In the genomic region with DNA sequence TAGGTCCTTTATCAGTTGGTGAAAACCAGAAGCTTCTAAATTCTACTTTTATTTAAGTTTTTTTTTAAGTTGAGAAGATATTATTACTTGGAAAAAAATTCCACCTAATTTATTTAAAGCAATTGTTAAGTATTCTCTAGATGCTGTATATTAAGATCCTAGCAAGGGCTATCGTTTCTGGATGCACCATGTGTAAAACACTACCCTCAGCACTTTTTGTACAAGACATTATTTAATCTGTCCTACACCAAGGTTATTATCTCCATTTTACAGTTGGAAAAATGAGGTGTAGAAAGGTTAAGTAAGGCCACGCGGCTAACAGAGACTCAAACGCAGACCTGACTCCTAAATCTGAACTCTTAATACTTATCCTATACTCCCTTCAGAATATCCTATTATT, we compare ENCODE assay signal across 27 cellular contexts.
"Had no signal": no experiment of that assay in that cellular context is flagged by ENCODE, and none has a peak within 500 bp of the region (broad histone marks: within the 10 kb centered on the region; RNA-seq: fewer than 3 reads in every experiment).

No MANE protein-coding gene starts in this region.

- H3K4me3 ChIP-seq: ovary, psoas muscle, skin epidermis, smooth muscle cell, spleen, suprapubic skin, testis, tibial artery, transverse colon, upper lobe of right lung, uterus had no signal

- H2AFZ ChIP-seq: parathyroid adenoma had no signal

- H3K27me3 ChIP-seq: ovary, spleen, suprapubic skin, testis, tibial artery, transverse colon, upper lobe of right lung, uterus had no signal

- H3K27ac ChIP-seq: ovary, parathyroid adenoma, psoas muscle, skin epidermis, spleen, suprapubic skin, testis, tibial artery, transverse colon, upper lobe of right lung, uterus had no signal

- H3K36me3 ChIP-seq: ovary, tibial artery, transverse colon, upper lobe of right lung, uterus had no signal

- H3K79me2 ChIP-seq: parathyroid adenoma had no signal

- DNase-seq: naive thymus-derived CD8-positive, alpha-beta T cell; nephron progenitor cell; occipital lobe; ovary; psoas muscle; right cardiac atrium; spleen; stimulated activated CD4-positive, alpha-beta T cell treated with anti-CD3 and anti-CD28 coated beads, Interleukin-12 subunit alpha, Interleukin-12 subunit beta, amount 100 ng/mL, for 4 hours; stimulated activated CD4-positive, alpha-beta T cell treated with anti-CD3 and anti-CD28 coated beads, Interleukin-1b, Interleukin-23, amount 100 ng/mL, for 48 hours; stimulated activated CD4-positive, alpha-beta T cell treated with anti-CD3 and anti-CD28 coated beads, Interleukin-4, amount 100 ng/mL, for 1 hour; stimulated activated CD4-positive, alpha-beta T cell treated with anti-CD3 and anti-CD28 coated beads, Interleukin-4, amount 100 ng/mL, for 4 hours; stimulated activated CD8-positive, alpha-beta memory T cell treated with anti-CD3 and anti-CD28 coated beads, Interleukin-4, amount 100 ng/mL, for 48 hours; stimulated activated naive CD4-positive, alpha-beta T cell; stimulated activated naive CD8-positive, alpha-beta T cell treated with anti-CD3 and anti-CD28 coated beads, Interleukin-15, amount 100 ng/mL, for 72 hours; stimulated activated naive CD8-positive, alpha-beta T cell treated with anti-CD3 and anti-CD28 coated beads, Interleukin-15, Interleukin-2, amounts not matched to agents 100 U/mL and 50 U/mL, for 24 hours; tibial artery; transverse colon; upper lobe of right lung; uterus had no signal

- H3K4me1 ChIP-seq: parathyroid adenoma, psoas muscle, testis, upper lobe of right lung, uterus had no signal

- H3K4me2 ChIP-seq: smooth muscle cell had no signal

- H3K9me3 ChIP-seq: ovary, psoas muscle, spleen, suprapubic skin, testis, tibial artery, transverse colon, upper lobe of right lung, uterus had no signal

- ATAC-seq: naive thymus-derived CD8-positive, alpha-beta T cell; natural killer cell treated with Interleukin-12 subunit alpha and Interleukin-12 subunit beta and Interleukin-15 and Interleukin-18, amount 100 ng/mL, for 72 hours; psoas muscle; right cardiac atrium; sciatic nerve; stimulated activated memory B cell treated with anti-CD40 and anti-IgM and Interleukin-4, amounts not matched to agents 10 μg/mL and 1 μg/mL and 100 μg/mL, for 72 hours; stimulated activated naive CD8-positive, alpha-beta T cell treated with anti-CD3 and anti-CD28 coated beads, Interleukin-15, amount 100 ng/mL, for 72 hours; stimulated activated naive CD8-positive, alpha-beta T cell treated with anti-CD3 and anti-CD28 coated beads, Interleukin-15, Interleukin-2, amounts not matched to agents 100 U/mL and 50 U/mL, for 24 hours; upper lobe of right lung had no signal

- H3K9ac ChIP-seq: parathyroid adenoma had no signal
